In genomic region chr2:101001713-101002561, GRCh38 we compare ENCODE assay signal across 1 cellular context.
TF ChIP-seq lines count a peak whose summit lies in the region.

TSS of gene RPL31 (plus strand) at chr2:101002289. CDS start at chr2:101002702, 413 bp downstream.

TF ChIP-seq in HepG2, 621 proteins besides CTCF, POLR2A, EP300 and RAD21 (continued from another document and continues in another):
- TF ChIP-seq, protein P1, sequence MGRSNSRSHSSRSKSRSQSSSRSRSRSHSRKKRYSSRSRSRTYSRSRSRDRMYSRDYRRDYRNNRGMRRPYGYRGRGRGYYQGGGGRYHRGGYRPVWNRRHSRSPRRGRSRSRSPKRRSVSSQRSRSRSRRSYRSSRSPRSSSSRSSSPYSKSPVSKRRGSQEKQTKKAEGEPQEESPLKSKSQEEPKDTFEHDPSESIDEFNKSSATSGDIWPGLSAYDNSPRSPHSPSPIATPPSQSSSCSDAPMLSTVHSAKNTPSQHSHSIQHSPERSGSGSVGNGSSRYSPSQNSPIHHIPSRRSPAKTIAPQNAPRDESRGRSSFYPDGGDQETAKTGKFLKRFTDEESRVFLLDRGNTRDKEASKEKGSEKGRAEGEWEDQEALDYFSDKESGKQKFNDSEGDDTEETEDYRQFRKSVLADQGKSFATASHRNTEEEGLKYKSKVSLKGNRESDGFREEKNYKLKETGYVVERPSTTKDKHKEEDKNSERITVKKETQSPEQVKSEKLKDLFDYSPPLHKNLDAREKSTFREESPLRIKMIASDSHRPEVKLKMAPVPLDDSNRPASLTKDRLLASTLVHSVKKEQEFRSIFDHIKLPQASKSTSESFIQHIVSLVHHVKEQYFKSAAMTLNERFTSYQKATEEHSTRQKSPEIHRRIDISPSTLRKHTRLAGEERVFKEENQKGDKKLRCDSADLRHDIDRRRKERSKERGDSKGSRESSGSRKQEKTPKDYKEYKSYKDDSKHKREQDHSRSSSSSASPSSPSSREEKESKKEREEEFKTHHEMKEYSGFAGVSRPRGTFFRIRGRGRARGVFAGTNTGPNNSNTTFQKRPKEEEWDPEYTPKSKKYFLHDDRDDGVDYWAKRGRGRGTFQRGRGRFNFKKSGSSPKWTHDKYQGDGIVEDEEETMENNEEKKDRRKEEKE (IDR thresholded peaks at IDR 0.05), result no peak
- TF ChIP-seq, protein P2, sequence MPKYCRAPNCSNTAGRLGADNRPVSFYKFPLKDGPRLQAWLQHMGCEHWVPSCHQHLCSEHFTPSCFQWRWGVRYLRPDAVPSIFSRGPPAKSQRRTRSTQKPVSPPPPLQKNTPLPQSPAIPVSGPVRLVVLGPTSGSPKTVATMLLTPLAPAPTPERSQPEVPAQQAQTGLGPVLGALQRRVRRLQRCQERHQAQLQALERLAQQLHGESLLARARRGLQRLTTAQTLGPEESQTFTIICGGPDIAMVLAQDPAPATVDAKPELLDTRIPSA (CRISPR knock-in tag; IDR thresholded peaks at IDR 0.05; ENCODE audit: borderline replicate concordance), result peak; percentile 99
- TF ChIP-seq, protein P3, sequence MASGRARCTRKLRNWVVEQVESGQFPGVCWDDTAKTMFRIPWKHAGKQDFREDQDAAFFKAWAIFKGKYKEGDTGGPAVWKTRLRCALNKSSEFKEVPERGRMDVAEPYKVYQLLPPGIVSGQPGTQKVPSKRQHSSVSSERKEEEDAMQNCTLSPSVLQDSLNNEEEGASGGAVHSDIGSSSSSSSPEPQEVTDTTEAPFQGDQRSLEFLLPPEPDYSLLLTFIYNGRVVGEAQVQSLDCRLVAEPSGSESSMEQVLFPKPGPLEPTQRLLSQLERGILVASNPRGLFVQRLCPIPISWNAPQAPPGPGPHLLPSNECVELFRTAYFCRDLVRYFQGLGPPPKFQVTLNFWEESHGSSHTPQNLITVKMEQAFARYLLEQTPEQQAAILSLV (CRISPR knock-in tag; IDR thresholded peaks at IDR 0.05; ENCODE audit: borderline replicate concordance), result peak; percentile 99
- TF ChIP-seq THRA (CRISPR knock-in tag; IDR thresholded peaks at IDR 0.05; ENCODE audit: borderline replicate concordance) (peak; percentile 71), PBX3 (CRISPR knock-in tag; IDR thresholded peaks at IDR 0.05; ENCODE audit: borderline replicate concordance) (peak; percentile 67; the same call in 1 of the 2 replicates), KMT2A (CRISPR knock-in tag; IDR thresholded peaks at IDR 0.05) (peak; percentile 97), ATF7 (IDR thresholded peaks at IDR 0.05) (peak; percentile 71), ATF7 (CRISPR knock-in tag; IDR thresholded peaks at IDR 0.05) (peak; percentile 93), RBM22 (optimal IDR thresholded peaks at IDR 0.05; ENCODE audit: low read length) (no peak), KLF12 (CRISPR knock-in tag; IDR thresholded peaks at IDR 0.05; ENCODE audit: borderline replicate concordance) (no peak; the same call in 1 of the 2 replicates), MAZ (IDR thresholded peaks at IDR 0.05; ENCODE audit: borderline replicate concordance, low read depth, low read length) (peak; percentile 80; the same call in 1 of the 2 replicates), MAZ (CRISPR knock-in tag; IDR thresholded peaks at IDR 0.05; ENCODE audit: low read depth) (peak; percentile 95), MAFF (IDR thresholded peaks at IDR 0.05; ENCODE audit: low read depth, low read length) (no peak), ZNF691 (CRISPR knock-in tag; IDR thresholded peaks at IDR 0.05; ENCODE audit: borderline replicate concordance, low read depth) (peak; percentile 87), ZMYM2 (CRISPR knock-in tag; IDR thresholded peaks at IDR 0.05) (peak; percentile 86), ZNF747 (CRISPR knock-in tag; IDR thresholded peaks at IDR 0.05; ENCODE audit: borderline replicate concordance) (peak; percentile 99), NPAS2 (CRISPR knock-in tag; IDR thresholded peaks at IDR 0.05; ENCODE audit: borderline replicate concordance) (no peak), ZNF570 (CRISPR knock-in tag; IDR thresholded peaks at IDR 0.05; ENCODE audit: borderline replicate concordance) (peak; percentile 97), RBAK (CRISPR knock-in tag; IDR thresholded peaks at IDR 0.05) (no peak; the same call in 1 of the 2 replicates), ELF3 (CRISPR knock-in tag; IDR thresholded peaks at IDR 0.05) (peak; percentile 97), HNRNPL (IDR thresholded peaks at IDR 0.05; ENCODE audit: low read depth, low read length) (0 out of 2 replicates have a peak, but pooled peaks have one; percentile 45), GZF1 (CRISPR knock-in tag; IDR thresholded peaks at IDR 0.05) (peak; percentile 84), CEBPB (IDR thresholded peaks at IDR 0.05; ENCODE audit: borderline replicate concordance, low read depth, low read length) (peak; percentile 92), ZNF326 (CRISPR knock-in tag; IDR thresholded peaks at IDR 0.05; ENCODE audit: borderline replicate concordance) (no peak), GTF2F1 (IDR thresholded peaks at IDR 0.05; ENCODE audit: low read length) (peak; percentile 27; the same call in 1 of the 2 replicates)
- TF ChIP-seq, protein P4, sequence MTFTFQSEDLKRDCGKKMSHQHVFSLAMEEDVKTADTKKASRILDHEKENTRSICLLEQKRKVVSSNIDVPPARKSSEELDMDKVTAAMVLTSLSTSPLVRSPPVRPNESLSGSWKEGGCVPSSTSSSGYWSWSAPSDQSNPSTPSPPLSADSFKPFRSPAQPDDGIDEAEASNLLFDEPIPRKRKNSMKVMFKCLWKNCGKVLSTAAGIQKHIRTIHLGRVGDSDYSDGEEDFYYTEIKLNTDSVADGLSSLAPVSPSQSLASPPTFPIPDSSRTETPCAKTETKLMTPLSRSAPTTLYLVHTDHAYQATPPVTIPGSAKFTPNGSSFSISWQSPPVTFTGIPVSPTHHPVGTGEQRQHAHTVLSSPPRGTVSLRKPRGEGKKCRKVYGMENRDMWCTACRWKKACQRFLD (CRISPR knock-in tag; IDR thresholded peaks at IDR 0.05; ENCODE audit: borderline replicate concordance), result peak; percentile 99
- TF ChIP-seq, protein P5, sequence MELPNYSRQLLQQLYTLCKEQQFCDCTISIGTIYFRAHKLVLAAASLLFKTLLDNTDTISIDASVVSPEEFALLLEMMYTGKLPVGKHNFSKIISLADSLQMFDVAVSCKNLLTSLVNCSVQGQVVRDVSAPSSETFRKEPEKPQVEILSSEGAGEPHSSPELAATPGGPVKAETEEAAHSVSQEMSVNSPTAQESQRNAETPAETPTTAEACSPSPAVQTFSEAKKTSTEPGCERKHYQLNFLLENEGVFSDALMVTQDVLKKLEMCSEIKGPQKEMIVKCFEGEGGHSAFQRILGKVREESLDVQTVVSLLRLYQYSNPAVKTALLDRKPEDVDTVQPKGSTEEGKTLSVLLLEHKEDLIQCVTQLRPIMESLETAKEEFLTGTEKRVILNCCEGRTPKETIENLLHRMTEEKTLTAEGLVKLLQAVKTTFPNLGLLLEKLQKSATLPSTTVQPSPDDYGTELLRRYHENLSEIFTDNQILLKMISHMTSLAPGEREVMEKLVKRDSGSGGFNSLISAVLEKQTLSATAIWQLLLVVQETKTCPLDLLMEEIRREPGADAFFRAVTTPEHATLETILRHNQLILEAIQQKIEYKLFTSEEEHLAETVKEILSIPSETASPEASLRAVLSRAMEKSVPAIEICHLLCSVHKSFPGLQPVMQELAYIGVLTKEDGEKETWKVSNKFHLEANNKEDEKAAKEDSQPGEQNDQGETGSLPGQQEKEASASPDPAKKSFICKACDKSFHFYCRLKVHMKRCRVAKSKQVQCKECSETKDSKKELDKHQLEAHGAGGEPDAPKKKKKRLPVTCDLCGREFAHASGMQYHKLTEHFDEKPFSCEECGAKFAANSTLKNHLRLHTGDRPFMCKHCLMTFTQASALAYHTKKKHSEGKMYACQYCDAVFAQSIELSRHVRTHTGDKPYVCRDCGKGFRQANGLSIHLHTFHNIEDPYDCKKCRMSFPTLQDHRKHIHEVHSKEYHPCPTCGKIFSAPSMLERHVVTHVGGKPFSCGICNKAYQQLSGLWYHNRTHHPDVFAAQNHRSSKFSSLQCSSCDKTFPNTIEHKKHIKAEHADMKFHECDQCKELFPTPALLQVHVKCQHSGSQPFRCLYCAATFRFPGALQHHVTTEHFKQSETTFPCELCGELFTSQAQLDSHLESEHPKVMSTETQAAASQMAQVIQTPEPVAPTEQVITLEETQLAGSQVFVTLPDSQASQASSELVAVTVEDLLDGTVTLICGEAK (IDR thresholded peaks at IDR 0.05), result peak; percentile 58
- TF ChIP-seq, protein P5 (CRISPR knock-in tag; IDR thresholded peaks at IDR 0.05), result peak; percentile 96
- TF ChIP-seq, protein P6, sequence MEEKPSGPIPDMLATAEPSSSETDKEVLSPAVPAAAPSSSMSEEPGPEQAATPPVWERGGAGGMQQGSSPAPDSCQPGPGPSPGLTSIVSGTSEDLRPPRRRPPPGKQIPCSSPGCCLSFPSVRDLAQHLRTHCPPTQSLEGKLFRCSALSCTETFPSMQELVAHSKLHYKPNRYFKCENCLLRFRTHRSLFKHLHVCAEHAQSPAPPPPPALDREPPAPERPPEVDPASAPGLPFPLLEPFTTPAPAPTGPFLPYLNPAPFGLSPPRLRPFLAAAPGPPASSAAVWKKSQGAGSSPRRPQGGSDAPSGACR (CRISPR knock-in tag; IDR thresholded peaks at IDR 0.05), result peak; percentile 96
- TF ChIP-seq, protein P7, sequence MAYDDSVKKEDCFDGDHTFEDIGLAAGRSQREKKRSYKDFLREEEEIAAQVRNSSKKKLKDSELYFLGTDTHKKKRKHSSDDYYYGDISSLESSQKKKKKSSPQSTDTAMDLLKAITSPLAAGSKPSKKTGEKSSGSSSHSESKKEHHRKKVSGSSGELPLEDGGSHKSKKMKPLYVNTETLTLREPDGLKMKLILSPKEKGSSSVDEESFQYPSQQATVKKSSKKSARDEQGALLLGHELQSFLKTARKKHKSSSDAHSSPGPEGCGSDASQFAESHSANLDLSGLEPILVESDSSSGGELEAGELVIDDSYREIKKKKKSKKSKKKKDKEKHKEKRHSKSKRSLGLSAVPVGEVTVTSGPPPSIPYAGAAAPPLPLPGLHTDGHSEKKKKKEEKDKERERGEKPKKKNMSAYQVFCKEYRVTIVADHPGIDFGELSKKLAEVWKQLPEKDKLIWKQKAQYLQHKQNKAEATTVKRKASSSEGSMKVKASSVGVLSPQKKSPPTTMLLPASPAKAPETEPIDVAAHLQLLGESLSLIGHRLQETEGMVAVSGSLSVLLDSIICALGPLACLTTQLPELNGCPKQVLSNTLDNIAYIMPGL (CRISPR knock-in tag; IDR thresholded peaks at IDR 0.05; ENCODE audit: borderline replicate concordance in 1 of 2, low read depth in 1 of 2), result peak; percentile 93 to 98
- TF ChIP-seq, protein P8, sequence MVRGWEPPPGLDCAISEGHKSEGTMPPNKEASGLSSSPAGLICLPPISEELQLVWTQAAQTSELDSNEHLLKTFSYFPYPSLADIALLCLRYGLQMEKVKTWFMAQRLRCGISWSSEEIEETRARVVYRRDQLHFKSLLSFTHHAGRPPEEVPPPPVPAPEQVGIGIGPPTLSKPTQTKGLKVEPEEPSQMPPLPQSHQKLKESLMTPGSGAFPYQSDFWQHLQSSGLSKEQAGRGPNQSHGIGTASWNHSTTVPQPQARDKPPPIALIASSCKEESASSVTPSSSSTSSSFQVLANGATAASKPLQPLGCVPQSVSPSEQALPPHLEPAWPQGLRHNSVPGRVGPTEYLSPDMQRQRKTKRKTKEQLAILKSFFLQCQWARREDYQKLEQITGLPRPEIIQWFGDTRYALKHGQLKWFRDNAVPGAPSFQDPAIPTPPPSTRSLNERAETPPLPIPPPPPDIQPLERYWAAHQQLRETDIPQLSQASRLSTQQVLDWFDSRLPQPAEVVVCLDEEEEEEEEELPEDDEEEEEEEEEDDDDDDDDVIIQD (CRISPR knock-in tag; IDR thresholded peaks at IDR 0.05; ENCODE audit: low read depth), result peak; percentile 94
